ENCODE assay signal across 28 cellular contexts in the genomic region with DNA sequence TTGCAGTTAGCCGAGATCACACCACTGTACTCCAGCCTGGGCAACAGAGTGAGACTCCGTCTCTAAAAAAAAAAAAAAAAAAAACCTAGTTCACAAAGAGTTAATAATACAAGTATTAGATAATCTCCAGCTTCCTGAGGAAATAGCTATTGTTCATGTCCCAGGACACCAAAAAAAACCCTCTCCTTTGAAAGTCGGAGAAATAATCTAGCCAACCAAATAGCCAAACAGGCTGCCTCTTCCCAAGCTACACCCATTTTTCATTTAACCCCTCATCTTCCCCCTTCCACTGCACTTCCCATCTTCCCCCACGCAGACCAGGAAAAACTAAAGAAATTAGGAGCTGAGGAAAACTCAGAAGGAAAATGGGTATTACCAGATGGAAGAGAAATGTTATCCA. TPM values are rescaled to one million over a fixed set of nuclear protein-coding genes. Genes with fewer than 3 reads are reported as not detected.
"Had no signal": no experiment of that assay in that cellular context is flagged by ENCODE, and none has a peak within 500 bp of the region (broad histone marks: within the 10 kb centered on the region; RNA-seq: fewer than 3 reads in every experiment).

No MANE protein-coding gene starts in this region.

- H3K4me1 ChIP-seq: ascending aorta, left lung, sigmoid colon had no signal

- H3K27me3 ChIP-seq: ascending aorta, brain microvascular endothelial cell, left lung, sigmoid colon had no signal

- H3K4me3 ChIP-seq: ascending aorta, left lung, sigmoid colon had no signal

- DNase-seq: activated CD4-positive, alpha-beta memory T cell treated with anti-CD3 and anti-CD28 coated beads, Interleukin-2, amount 10 ng/mL, durations not matched to agents 7 days and 5 days; activated CD4-positive, alpha-beta T cell treated with anti-CD3 and anti-CD28 coated beads for 48 hours; activated CD8-positive, alpha-beta memory T cell treated with anti-CD3 and anti-CD28 coated beads, Interleukin-2, amount 50 U/mL, for 48 hours; activated gamma-delta T cell; activated naive CD4-positive, alpha-beta T cell treated with anti-CD3 and anti-CD28 coated beads, Interleukin-2, amount 10 ng/mL, durations not matched to agents 7 days and 5 days; activated naive CD8-positive, alpha-beta T cell treated with anti-CD3 and anti-CD28 coated beads, Interleukin-2, amount 10 ng/mL, durations not matched to agents 7 days and 5 days; activated T-cell treated with anti-CD3 and anti-CD28 coated beads, Interleukin-2, amount 50 U/mL, for 24 hours; brain microvascular endothelial cell; central memory CD4-positive, alpha-beta T cell; effector CD8-positive, alpha-beta T cell; erythroblast; kidney glomerular epithelial cell; left lung; mesenchymal stem cell; posterior cingulate gyrus; sigmoid colon; SK-N-SH; small intestine; stimulated activated CD4-positive, alpha-beta T cell treated with anti-CD3 and anti-CD28 coated beads, Interleukin-4, amount 100 ng/mL, for 4 hours; stimulated activated CD8-positive, alpha-beta memory T cell treated with anti-CD3 and anti-CD28 coated beads, Interleukin-4, amount 100 ng/mL, for 48 hours; stimulated activated naive CD8-positive, alpha-beta T cell treated with anti-CD3 and anti-CD28 coated beads, Interleukin-15, amount 100 ng/mL, for 72 hours; substantia nigra; SW 1271; T-helper 9 cell had no signal

- ATAC-seq: left lung; natural killer cell treated with Interleukin-12 subunit alpha and Interleukin-12 subunit beta and Interleukin-15 and Interleukin-18, amount 100 ng/mL, for 72 hours; stimulated activated memory B cell treated with anti-CD40 and anti-IgM and Interleukin-4, amounts not matched to agents 10 μg/mL and 1 μg/mL and 100 μg/mL, for 72 hours; stimulated activated naive CD8-positive, alpha-beta T cell treated with anti-CD3 and anti-CD28 coated beads, Interleukin-15, amount 100 ng/mL, for 72 hours had no signal

- H3K27ac ChIP-seq: ascending aorta, brain microvascular endothelial cell, sigmoid colon, VCaP had no signal

RNA-seq across cellular contexts. Expression of gene FAXDC2, which starts 31.6 kb away (rescaled TPM):
- total RNA-seq: activated CD4-positive, alpha-beta memory T cell treated with anti-CD3 and anti-CD28 coated beads, Interleukin-2, amount 10 ng/mL, durations not matched to agents 7 days and 5 days; activated naive CD8-positive, alpha-beta T cell treated with anti-CD3 and anti-CD28 coated beads, Interleukin-2, amount 10 ng/mL, durations not matched to agents 7 days and 5 days; natural killer cell treated with Interleukin-12 subunit alpha and Interleukin-12 subunit beta and Interleukin-15 and Interleukin-18, amount 100 ng/mL, for 72 hours had no signal
